2 cellular contexts compared by ENCODE assay signal in the genomic region with DNA sequence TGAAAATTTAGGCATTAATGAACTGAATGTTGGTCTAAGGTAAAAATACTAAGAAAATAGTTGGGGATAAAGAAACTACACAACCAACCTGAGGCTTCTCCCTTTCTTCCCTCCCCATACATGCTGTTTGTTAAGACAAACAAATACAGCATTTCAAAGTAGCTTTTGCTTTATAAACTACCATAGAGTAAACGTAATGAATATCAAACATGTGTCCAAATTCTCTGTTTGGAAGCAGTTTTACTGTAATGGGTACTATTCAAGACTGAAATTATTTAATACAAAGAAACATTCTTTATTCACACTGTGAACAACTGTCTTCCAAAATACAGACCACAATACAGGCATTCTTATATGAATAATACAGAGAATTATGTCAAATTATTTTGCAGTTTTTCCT.
TF ChIP-seq lines count a peak whose summit lies in the region.

No MANE protein-coding gene starts in this region.

TF ChIP-seq in SK-N-SH, 30 proteins besides CTCF, POLR2A, EP300 and RAD21 (continued from another document):
- TF ChIP-seq, protein P1, sequence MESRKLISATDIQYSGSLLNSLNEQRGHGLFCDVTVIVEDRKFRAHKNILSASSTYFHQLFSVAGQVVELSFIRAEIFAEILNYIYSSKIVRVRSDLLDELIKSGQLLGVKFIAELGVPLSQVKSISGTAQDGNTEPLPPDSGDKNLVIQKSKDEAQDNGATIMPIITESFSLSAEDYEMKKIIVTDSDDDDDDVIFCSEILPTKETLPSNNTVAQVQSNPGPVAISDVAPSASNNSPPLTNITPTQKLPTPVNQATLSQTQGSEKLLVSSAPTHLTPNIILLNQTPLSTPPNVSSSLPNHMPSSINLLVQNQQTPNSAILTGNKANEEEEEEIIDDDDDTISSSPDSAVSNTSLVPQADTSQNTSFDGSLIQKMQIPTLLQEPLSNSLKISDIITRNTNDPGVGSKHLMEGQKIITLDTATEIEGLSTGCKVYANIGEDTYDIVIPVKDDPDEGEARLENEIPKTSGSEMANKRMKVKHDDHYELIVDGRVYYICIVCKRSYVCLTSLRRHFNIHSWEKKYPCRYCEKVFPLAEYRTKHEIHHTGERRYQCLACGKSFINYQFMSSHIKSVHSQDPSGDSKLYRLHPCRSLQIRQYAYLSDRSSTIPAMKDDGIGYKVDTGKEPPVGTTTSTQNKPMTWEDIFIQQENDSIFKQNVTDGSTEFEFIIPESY (IDR thresholded peaks at IDR 0.05; ENCODE audit: borderline replicate concordance, low read depth): no peak

TF ChIP-seq in SK-N-SH treated with all-trans-retinoic acid at 6 μM for 48 hours, 23 proteins besides CTCF, POLR2A, EP300 and RAD21 (continued from another document):
- TF ChIP-seq, protein P2, sequence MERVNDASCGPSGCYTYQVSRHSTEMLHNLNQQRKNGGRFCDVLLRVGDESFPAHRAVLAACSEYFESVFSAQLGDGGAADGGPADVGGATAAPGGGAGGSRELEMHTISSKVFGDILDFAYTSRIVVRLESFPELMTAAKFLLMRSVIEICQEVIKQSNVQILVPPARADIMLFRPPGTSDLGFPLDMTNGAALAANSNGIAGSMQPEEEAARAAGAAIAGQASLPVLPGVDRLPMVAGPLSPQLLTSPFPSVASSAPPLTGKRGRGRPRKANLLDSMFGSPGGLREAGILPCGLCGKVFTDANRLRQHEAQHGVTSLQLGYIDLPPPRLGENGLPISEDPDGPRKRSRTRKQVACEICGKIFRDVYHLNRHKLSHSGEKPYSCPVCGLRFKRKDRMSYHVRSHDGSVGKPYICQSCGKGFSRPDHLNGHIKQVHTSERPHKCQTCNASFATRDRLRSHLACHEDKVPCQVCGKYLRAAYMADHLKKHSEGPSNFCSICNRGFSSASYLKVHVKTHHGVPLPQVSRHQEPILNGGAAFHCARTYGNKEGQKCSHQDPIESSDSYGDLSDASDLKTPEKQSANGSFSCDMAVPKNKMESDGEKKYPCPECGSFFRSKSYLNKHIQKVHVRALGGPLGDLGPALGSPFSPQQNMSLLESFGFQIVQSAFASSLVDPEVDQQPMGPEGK (CRISPR knock-in tag; IDR thresholded peaks at IDR 0.05; ENCODE audit: borderline replicate concordance): no peak
- TF ChIP-seq, protein P3, sequence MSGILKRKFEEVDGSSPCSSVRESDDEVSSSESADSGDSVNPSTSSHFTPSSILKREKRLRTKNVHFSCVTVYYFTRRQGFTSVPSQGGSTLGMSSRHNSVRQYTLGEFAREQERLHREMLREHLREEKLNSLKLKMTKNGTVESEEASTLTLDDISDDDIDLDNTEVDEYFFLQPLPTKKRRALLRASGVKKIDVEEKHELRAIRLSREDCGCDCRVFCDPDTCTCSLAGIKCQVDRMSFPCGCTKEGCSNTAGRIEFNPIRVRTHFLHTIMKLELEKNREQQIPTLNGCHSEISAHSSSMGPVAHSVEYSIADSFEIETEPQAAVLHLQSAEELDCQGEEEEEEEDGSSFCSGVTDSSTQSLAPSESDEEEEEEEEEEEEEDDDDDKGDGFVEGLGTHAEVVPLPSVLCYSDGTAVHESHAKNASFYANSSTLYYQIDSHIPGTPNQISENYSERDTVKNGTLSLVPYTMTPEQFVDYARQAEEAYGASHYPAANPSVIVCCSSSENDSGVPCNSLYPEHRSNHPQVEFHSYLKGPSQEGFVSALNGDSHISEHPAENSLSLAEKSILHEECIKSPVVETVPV (CRISPR knock-in tag; IDR thresholded peaks at IDR 0.05): no peak
- TF ChIP-seq ZC3H10 (CRISPR knock-in tag; IDR thresholded peaks at IDR 0.05) (no peak), ISL1 (CRISPR knock-in tag; IDR thresholded peaks at IDR 0.05) (no peak), BACH2 (CRISPR knock-in tag; IDR thresholded peaks at IDR 0.05; ENCODE audit: borderline replicate concordance) (no peak), ZNF565 (CRISPR knock-in tag; conservative IDR thresholded peaks at IDR 0.05; ENCODE audit: low read depth) (no peak), ZFP3 (CRISPR knock-in tag; IDR thresholded peaks at IDR 0.05) (no peak)
- TF ChIP-seq, protein P4, sequence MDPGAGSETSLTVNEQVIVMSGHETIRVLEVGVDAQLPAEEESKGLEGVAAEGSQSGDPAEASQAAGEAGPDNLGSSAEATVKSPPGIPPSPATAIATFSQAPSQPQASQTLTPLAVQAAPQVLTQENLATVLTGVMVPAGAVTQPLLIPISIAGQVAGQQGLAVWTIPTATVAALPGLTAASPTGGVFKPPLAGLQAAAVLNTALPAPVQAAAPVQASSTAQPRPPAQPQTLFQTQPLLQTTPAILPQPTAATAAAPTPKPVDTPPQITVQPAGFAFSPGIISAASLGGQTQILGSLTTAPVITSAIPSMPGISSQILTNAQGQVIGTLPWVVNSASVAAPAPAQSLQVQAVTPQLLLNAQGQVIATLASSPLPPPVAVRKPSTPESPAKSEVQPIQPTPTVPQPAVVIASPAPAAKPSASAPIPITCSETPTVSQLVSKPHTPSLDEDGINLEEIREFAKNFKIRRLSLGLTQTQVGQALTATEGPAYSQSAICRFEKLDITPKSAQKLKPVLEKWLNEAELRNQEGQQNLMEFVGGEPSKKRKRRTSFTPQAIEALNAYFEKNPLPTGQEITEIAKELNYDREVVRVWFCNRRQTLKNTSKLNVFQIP (CRISPR knock-in tag; IDR thresholded peaks at IDR 0.05; ENCODE audit: borderline replicate concordance, low read depth): no peak
TF ChIP-seq in SK-N-SH treated with all-trans-retinoic acid at 6 μM for 48 hours: peak in this region for 0.
